ENCODE assay signal across 21 cellular contexts in the genomic region with DNA sequence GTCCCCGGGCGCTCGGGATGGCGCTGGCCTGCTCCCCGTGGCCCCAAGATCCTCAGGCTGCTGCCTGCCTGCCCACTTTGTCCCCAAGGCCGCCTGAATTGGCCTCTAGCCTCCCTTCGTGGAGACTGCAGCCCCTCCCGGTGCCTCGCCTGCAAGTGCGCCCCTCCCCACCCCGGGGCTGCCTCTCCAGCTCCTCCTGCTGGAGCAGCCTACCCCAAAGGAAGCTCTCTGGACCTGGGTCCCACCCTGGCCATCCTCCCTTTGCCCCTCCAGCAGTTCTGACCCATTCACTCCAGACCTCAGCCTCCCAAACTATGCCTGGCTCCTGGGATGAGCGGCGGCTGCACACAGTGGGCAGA. TPM values are rescaled to one million over a fixed set of nuclear protein-coding genes. Genes with fewer than 3 reads are reported as not detected.
A peak's percentile ranks its signal among the peaks of the same experiment; 100 is the strongest.
DNase-seq lines count a peak whose midpoint lies in the region; ATAC-seq and TF ChIP-seq lines count a peak whose summit lies in the region.
"Had no signal": no experiment of that assay in that cellular context is flagged by ENCODE, and none has a peak within 500 bp of the region (broad histone marks: within the 10 kb centered on the region; RNA-seq: fewer than 3 reads in every experiment).

No MANE protein-coding gene starts in this region.

- H3F3A ChIP-seq in Loucy (ENCODE audit: low read depth) = no peaks in the 10 kb centered on the region

- H3K4me1 Mint-ChIP-seq in dendritic cell treated with granulocyte-macrophage colony-stimulating factor and Interleukin-4, amounts not matched to agents 40 ng/mL and 50 ng/mL, for 4 days (ENCODE audit: low read depth) = peaks cover 77% of the 10 kb centered on the region
- H3K4me1 Mint-ChIP-seq: activated CD4-positive, alpha-beta T cell treated with anti-CD3 and anti-CD28 coated beads for 36 hours had no signal

- peaks cover 19% of the 10 kb centered on the region for H3K36me3 Mint-ChIP-seq in dendritic cell treated with granulocyte-macrophage colony-stimulating factor and Interleukin-4, amounts not matched to agents 40 ng/mL and 50 ng/mL, for 4 days (ENCODE audit: low read depth)

- ATAC-seq in sciatic nerve (no peak), HG02852 (IDR thresholded peaks at IDR 0.05; ENCODE audit: unreplicated experiment) (no peak)
- ATAC-seq: T-helper 17 cell had no signal

- H3K27me3 Mint-ChIP-seq in dendritic cell treated with granulocyte-macrophage colony-stimulating factor and Interleukin-4, amounts not matched to agents 40 ng/mL and 50 ng/mL, for 4 days = peaks cover 3% of the 10 kb centered on the region
- H3K27me3 Mint-ChIP-seq: activated CD4-positive, alpha-beta T cell treated with anti-CD3 and anti-CD28 coated beads for 36 hours; T-helper 17 cell had no signal

- no peak overlapping the region for H3K4me3 Mint-ChIP-seq in dendritic cell treated with granulocyte-macrophage colony-stimulating factor and Interleukin-4, amounts not matched to agents 40 ng/mL and 50 ng/mL, for 4 days
- H3K4me3 Mint-ChIP-seq: activated CD4-positive, alpha-beta T cell treated with anti-CD3 and anti-CD28 coated beads for 36 hours; activated T-helper 1 cell treated with anti-CD3 and anti-CD28 coated beads, Interleukin-12 subunit alpha, Interleukin-12 subunit beta, Interleukin-2, Interleukin-4 antibody, amounts not matched to agents 30 ng/mL and 10 ng/mL and 1 ng/mL, durations not matched to agents 14 hours and 24 hours and 36 hours; T-helper 17 cell had no signal

- no peak overlapping the region for H3K4me3 ChIP-seq in Loucy (ENCODE audit: low read length, poor library complexity, severe bottlenecking)
- H3K4me3 ChIP-seq: tibial nerve had no signal

- intact Hi-C loops in dendritic cell treated with granulocyte-macrophage colony-stimulating factor and Interleukin-4, amounts not matched to agents 40 ng/mL and 50 ng/mL, for 4 days (cut with micrococcal nuclease) = loop anchor here (2.0 kb wide), 1 partner anchor 248 kb away; a partner anchor contains a TSS
- intact Hi-C loops in sciatic nerve (cut with DNase I) = no loop called here

- H3K79me2 ChIP-seq in Loucy (ENCODE audit: insufficient read depth, low read length) = no peaks in the 10 kb centered on the region

- no peaks in the 10 kb centered on the region for H3K9me3 ChIP-seq in Loucy (ENCODE audit: insufficient read depth, low read depth, low read length)
- H3K9me3 ChIP-seq: neutrophil, tibial nerve had no signal

- no peaks in the 10 kb centered on the region for H3K9me2 ChIP-seq in Loucy (replicated peaks; ENCODE audit: low read depth, low read length)

- no peak overlapping the region for H2AFZ ChIP-seq in Loucy (ENCODE audit: low read length)

- peaks cover 4% of the 10 kb centered on the region for H3K9me3 Mint-ChIP-seq in dendritic cell treated with granulocyte-macrophage colony-stimulating factor and Interleukin-4, amounts not matched to agents 40 ng/mL and 50 ng/mL, for 4 days

- DNase-seq in activated T-cell treated with anti-CD3 and anti-CD28 coated beads, Interleukin-2, amount 50 U/mL, for 1 hour = peak; percentile 8
- DNase-seq in activated T-cell treated with anti-CD3 and anti-CD28 coated beads, Interleukin-2, amount 50 U/mL, for 48 hours = no peak
- DNase-seq in sciatic nerve (ENCODE audit: low spot score) = peak; percentile 39
- no peak for DNase-seq in NCI-H1436 treated with DMSO at 0.1 percent for 48 hours (lab: John Stamatoyannopoulos, UW)
- no peak for DNase-seq in nucleus accumbens (lab: John Stamatoyannopoulos, UW)
- DNase-seq: activated CD4-positive, alpha-beta T cell treated with anti-CD3 and anti-CD28 coated beads for 36 hours; amniotic stem cell; midbrain; NCI-H1930; NCI-H510A treated with DMSO at 0.1 percent for 48 hours; RPMI8226; stimulated activated CD4-positive, alpha-beta T cell treated with anti-CD3 and anti-CD28 coated beads, Interleukin-4, amount 100 ng/mL, for 4 hours had no signal

- no peak overlapping the region for H3K4me2 ChIP-seq in Loucy (ENCODE audit: low read depth, low read length, poor library complexity, severe bottlenecking)
- H3K4me2 ChIP-seq: KMS-11 had no signal

- H3K36me3 ChIP-seq in Loucy (ENCODE audit: insufficient read depth, low read length) = no peaks in the 10 kb centered on the region
- H3K36me3 ChIP-seq: neutrophil, tibial nerve had no signal

- H3K27ac Mint-ChIP-seq in dendritic cell treated with granulocyte-macrophage colony-stimulating factor and Interleukin-4, amounts not matched to agents 40 ng/mL and 50 ng/mL, for 4 days = peak overlapping the region; percentile 52
- H3K27ac Mint-ChIP-seq: activated CD4-positive, alpha-beta T cell treated with anti-CD3 and anti-CD28 coated beads for 36 hours; activated T-helper 1 cell treated with anti-CD3 and anti-CD28 coated beads, Interleukin-12 subunit alpha, Interleukin-12 subunit beta, Interleukin-2, Interleukin-4 antibody, amounts not matched to agents 30 ng/mL and 10 ng/mL and 1 ng/mL, durations not matched to agents 14 hours and 24 hours and 36 hours; T-helper 17 cell had no signal

- no peaks in the 10 kb centered on the region for H4K20me1 ChIP-seq in Loucy (ENCODE audit: insufficient read depth, low read length, poor library complexity, severe bottlenecking)

- H3K4me1 ChIP-seq in Loucy (ENCODE audit: insufficient read depth, low read length, poor library complexity, severe bottlenecking) = peaks cover 48% of the 10 kb centered on the region

- peak overlapping the region; percentile 48 for H3K9ac ChIP-seq in Loucy (ENCODE audit: low read depth, low read length, poor library complexity, severe bottlenecking)
- H3K9ac ChIP-seq: KMS-11 had no signal

- peak; percentile 23; the same call in 1 of the 2 replicates for TF ChIP-seq CTCF in Loucy (conservative IDR thresholded peaks at IDR 0.05; ENCODE audit: low read length)

- H3K27me3 ChIP-seq in Loucy (ENCODE audit: insufficient read depth, low read length, poor library complexity, severe bottlenecking) = no peaks in the 10 kb centered on the region
- H3K27me3 ChIP-seq: neutrophil, tibial nerve had no signal

RNA-seq across cellular contexts. Expression of a gene that starts 6.2 kb away (rescaled TPM):
- total RNA-seq in sciatic nerve = not detected

RNA-seq across cellular contexts. Expression of a gene that starts 32.1 kb away (rescaled TPM):
- 1.1 TPM for total RNA-seq in sciatic nerve
- total RNA-seq: activated CD4-positive, alpha-beta T cell treated with anti-CD3 and anti-CD28 coated beads for 36 hours; activated T-helper 1 cell treated with anti-CD3 and anti-CD28 coated beads, Interleukin-12 subunit alpha, Interleukin-12 subunit beta, Interleukin-2, Interleukin-4 antibody, amounts not matched to agents 30 ng/mL and 10 ng/mL and 1 ng/mL, durations not matched to agents 14 hours and 24 hours and 36 hours; cerebellum; T-helper 17 cell had no signal

RNA-seq across cellular contexts. Expression of a gene that starts 45.5 kb away (rescaled TPM):
- 15.1 TPM for total RNA-seq in sciatic nerve

RNA-seq across cellular contexts. Expression of a gene that starts 52.5 kb away (rescaled TPM):
- total RNA-seq in sciatic nerve = 0.58 TPM
- total RNA-seq: activated T-helper 1 cell treated with anti-CD3 and anti-CD28 coated beads, Interleukin-12 subunit alpha, Interleukin-12 subunit beta, Interleukin-2, Interleukin-4 antibody, amounts not matched to agents 30 ng/mL and 10 ng/mL and 1 ng/mL, durations not matched to agents 14 hours and 24 hours and 36 hours; T-helper 17 cell; tibial nerve had no signal

Comparison
In these comparisons a context has a peak if more than half of its experiments do, and no peak if none do; other contexts are left out.
1. DNase-seq: peak in activated T-cell treated with anti-CD3 and anti-CD28 coated beads, Interleukin-2, amount 50 U/mL, for 1 hour (single experiment) and sciatic nerve (single experiment); none in activated T-cell treated with anti-CD3 and anti-CD28 coated beads, Interleukin-2, amount 50 U/mL, for 48 hours (0 of 2), NCI-H1436 treated with DMSO at 0.1 percent for 48 hours (single experiment) and nucleus accumbens (0 of 56).